22 cellular contexts compared by ENCODE assay signal in genomic region chr7:35584990-35585389, GRCh38.
DNase-seq lines count a peak whose midpoint lies in the region; ATAC-seq, FAIRE-seq and TF ChIP-seq lines count a peak whose summit lies in the region.
"Had no signal": no experiment of that assay in that cellular context is flagged by ENCODE, and none has a peak within 500 bp of the region (broad histone marks: within the 10 kb centered on the region; RNA-seq: fewer than 3 reads in every experiment).

No MANE protein-coding gene starts in this region.

- H3K4me2 ChIP-seq in mesenchymal stem cell (ENCODE audit: low read length, poor library complexity, severe bottlenecking), result no peak overlapping the region
- H3K4me2 ChIP-seq in HepG2 (ENCODE audit: low read depth, low read length), result no peak overlapping the region
- H3K4me2 ChIP-seq: BLaER1 had no signal

- H2BK5ac ChIP-seq in mesenchymal stem cell (ENCODE audit: low read depth, low read length, poor library complexity, severe bottlenecking), result no peak overlapping the region

- H3K4me1 ChIP-seq in cardiac muscle cell (ENCODE audit: low read depth) (peaks cover 29% of the 10 kb centered on the region), mesenchymal stem cell (ENCODE audit: control insufficient read depth, insufficient read depth, low read depth, low read length) (no peaks in the 10 kb centered on the region), HepG2 (ENCODE audit: insufficient read depth, low read length) (no peaks in the 10 kb centered on the region)
- H3K4me1 ChIP-seq: BLaER1, HAP-1 had no signal

- H2AK5ac ChIP-seq in mesenchymal stem cell (ENCODE audit: low read length, severe bottlenecking), result no peak overlapping the region

- no peak overlapping the region for H2BK15ac ChIP-seq in mesenchymal stem cell (ENCODE audit: low read depth, poor library complexity, severe bottlenecking)

- no peak overlapping the region for H2BK12ac ChIP-seq in mesenchymal stem cell (ENCODE audit: low read length in 2 of 2)

- in situ Hi-C loops in HepG2 (cut with HindIII; ENCODE audit: extremely low pct_ligation_motif_present, low pct_unique_long_range_greater_than_20kb), result no loop called here

- no peak for FAIRE-seq in HepG2 (lab: Jason Lieb, UNC)
- FAIRE-seq: A204.1, GM12891, GM18507, H54 had no signal

- H4K91ac ChIP-seq in mesenchymal stem cell (ENCODE audit: low read length), result no peak overlapping the region

- DNase-seq in DMS79 treated with DMSO at 0.1 percent for 48 hours (lab: John Stamatoyannopoulos, UW), result peak; percentile 4
- no peak for DNase-seq in DMS79 (lab: John Stamatoyannopoulos, UW)
- peak in 1 of 2 donors; percentile 19 for DNase-seq in cardiac muscle cell (ENCODE audit: low read depth in 1 of 2, low spot score in 1 of 2)
- no peak for DNase-seq in Right ventricle myocardium superior
- DNase-seq in mesenchymal stem cell, result peak; percentile 23
- no peak for DNase-seq in HepG2 (ENCODE audit: low spot score)
- no peak for DNase-seq in lower leg skin (ENCODE audit: low spot score in 2 of 2)
- DNase-seq: Caco-2; CD4-positive, CD25-positive, alpha-beta regulatory T cell; CD8-positive, alpha-beta T cell; DMS153; GF-D8; GOT3; HFFc6 had no signal

- TF ChIP-seq POLR2A in HepG2 (IDR thresholded peaks at IDR 0.05; ENCODE audit: insufficient read depth in 1 of 2, low read depth in 2 of 2, low read length in 2 of 2) (no peak), lower leg skin (IDR thresholded peaks at IDR 0.05) (no peak)

- no peak for TF ChIP-seq RAD21 in HepG2 (CRISPR knock-in tag; IDR thresholded peaks at IDR 0.05)

- H2AFZ ChIP-seq in mesenchymal stem cell (ENCODE audit: low read depth, low read length) (no peak overlapping the region), HepG2 (ENCODE audit: low read length) (no peak overlapping the region)

- no peak overlapping the region for H3K4me3 ChIP-seq in cardiac muscle cell
- no peak overlapping the region for H3K4me3 ChIP-seq in mesenchymal stem cell (ENCODE audit: insufficient read depth in 1 of 2, low read depth in 1 of 2, low read length in 2 of 2)
- H3K4me3 ChIP-seq in HepG2 (replicated peaks in 1 of 3; ENCODE audit: insufficient read depth in 1 of 3, low read depth in 2 of 3, low read length in 3 of 3), result no peak overlapping the region
- H3K4me3 ChIP-seq in lower leg skin (ENCODE audit: low read depth, poor library complexity, severe bottlenecking), result no peak overlapping the region
- H3K4me3 ChIP-seq: BLaER1, HAP-1 had no signal

- H3K79me1 ChIP-seq in mesenchymal stem cell (replicated peaks; ENCODE audit: low read length, poor library complexity, severe bottlenecking), result no peaks in the 10 kb centered on the region

- TF ChIP-seq CTCF in cardiac muscle cell (IDR thresholded peaks at IDR 0.05; ENCODE audit: low read depth, low read length) (no peak), HepG2 (CRISPR knock-in tag; IDR thresholded peaks at IDR 0.05) (no peak), lower leg skin (IDR thresholded peaks at IDR 0.05) (no peak)

- intact Hi-C loops in Right ventricle myocardium superior (cut with DNase I) (no loop called here), HepG2 (cut with micrococcal nuclease; ENCODE audit: unreplicated experiment) (no loop called here), lower leg skin (cut with DNase I; ENCODE audit: low total_unique reads) (no loop called here)

- peak overlapping the region in 1 of 2 experiments; percentile 64 for H3K4ac ChIP-seq in mesenchymal stem cell (ENCODE audit: low read depth in 1 of 2, low read length in 2 of 2)

- H3K27ac ChIP-seq in cardiac muscle cell (peak overlapping the region; percentile 67), mesenchymal stem cell (ENCODE audit: low read length, poor library complexity, severe bottlenecking) (no peak overlapping the region), HepG2 (ENCODE audit: extremely low read length, insufficient read depth, low read length) (no peak overlapping the region)
- H3K27ac ChIP-seq: 22Rv1, BLaER1, C4-2B had no signal

- CTCF ChIA-PET in HepG2 (lab: Yijun Ruan, JAX; ENCODE audit: low intra/inter-chr PET ratio, low total read pairs), result no interaction called here

- H3K9ac ChIP-seq in mesenchymal stem cell (ENCODE audit: low read length) (no peak overlapping the region), HepG2 (ENCODE audit: insufficient read depth, low read depth, low read length) (no peak overlapping the region)
- H3K9ac ChIP-seq: BLaER1 had no signal

- H3K79me2 ChIP-seq in HepG2 (ENCODE audit: insufficient read depth, low read length), result no peaks in the 10 kb centered on the region

- no peak overlapping the region for H4K8ac ChIP-seq in mesenchymal stem cell (ENCODE audit: low read length)

- no peak overlapping the region for H3K23ac ChIP-seq in mesenchymal stem cell (ENCODE audit: low read length in 2 of 2)

- TF ChIP-seq EP300 in HepG2 (IDR thresholded peaks at IDR 0.05; ENCODE audit: low read depth in 2 of 2, low read length in 2 of 2) (no peak), HepG2 (CRISPR knock-in tag; IDR thresholded peaks at IDR 0.05; ENCODE audit: borderline replicate concordance) (no peak)

- H3K36me3 ChIP-seq in cardiac muscle cell (no peaks in the 10 kb centered on the region), mesenchymal stem cell (ENCODE audit: control insufficient read depth in 1 of 2, insufficient read depth in 2 of 2, low read depth in 1 of 2, low read length in 2 of 2) (no peaks in the 10 kb centered on the region), HepG2 (replicated peaks in 1 of 2; ENCODE audit: control insufficient read depth in 1 of 2, insufficient read depth in 2 of 2, low read length in 2 of 2) (no peaks in the 10 kb centered on the region)
- H3K36me3 ChIP-seq: BLaER1, HAP-1 had no signal

- H3K18ac ChIP-seq in mesenchymal stem cell (ENCODE audit: low read depth in 1 of 2, low read length in 2 of 2), result peak overlapping the region in 1 of 2 experiments; percentile 43

- no peak overlapping the region for H2BK120ac ChIP-seq in mesenchymal stem cell (ENCODE audit: low read depth, low read length)

- no TSS peak for BruUV-seq in HepG2 (replicated peaks; lab: Mats Ljungman, UMichigan)

- WGBS in mesenchymal stem cell, result 49% methylated on average over 2 of the region's 2 CpGs
- 25% methylated on average over 2 of the region's 2 CpGs for WGBS in HepG2 (ENCODE audit: low lambda C conversion rate)
- WGBS in lower leg skin, 2 donors, result 81 to 86% methylated on average over 2 of the region's 2 CpGs

- H3K9me3 ChIP-seq in cardiac muscle cell (ENCODE audit: low read depth) (no peaks in the 10 kb centered on the region), mesenchymal stem cell (ENCODE audit: control insufficient read depth, low read length) (peaks cover 3% of the 10 kb centered on the region), HepG2 (ENCODE audit: low read length) (no peaks in the 10 kb centered on the region)
- H3K9me3 ChIP-seq: BLaER1, Caco-2, HAP-1 had no signal

- H3K27me3 ChIP-seq in cardiac muscle cell, result no peaks in the 10 kb centered on the region
- no peaks in the 10 kb centered on the region for H3K27me3 ChIP-seq in mesenchymal stem cell (ENCODE audit: control insufficient read depth in 1 of 2, insufficient read depth in 1 of 2, low read length in 2 of 2)
- H3K27me3 ChIP-seq in HepG2 (ENCODE audit: control insufficient read depth in 1 of 2, insufficient read depth in 2 of 2, low read length in 2 of 2), result no peaks in the 10 kb centered on the region; a peak in 1 of 5 replicates
- H3K27me3 ChIP-seq: BLaER1 had no signal

- no peaks in the 10 kb centered on the region for H4K20me1 ChIP-seq in HepG2 (ENCODE audit: insufficient read depth, low read length)
- H4K20me1 ChIP-seq: BLaER1 had no signal

- POLR2A ChIA-PET in HepG2 (lab: Yijun Ruan, JAX), result no interaction called here

- no peak overlapping the region for H3K14ac ChIP-seq in mesenchymal stem cell (ENCODE audit: low read length in 2 of 2)

- no peak for ATAC-seq in Right ventricle myocardium superior (ENCODE audit: poor library complexity)
- ATAC-seq in HepG2, result no peak
- ATAC-seq: CD8-positive, alpha-beta T cell had no signal

TF ChIP-seq in HepG2, 621 proteins besides CTCF, POLR2A, EP300 and RAD21:
- TF ChIP-seq MIXL1 (CRISPR knock-in tag; IDR thresholded peaks at IDR 0.05), result no peak
- no peak for TF ChIP-seq NR2F6 (IDR thresholded peaks at IDR 0.05)
- TF ChIP-seq NR2F6 (CRISPR knock-in tag; IDR thresholded peaks at IDR 0.05), result no peak
- no peak for TF ChIP-seq TEAD2 (CRISPR knock-in tag; IDR thresholded peaks at IDR 0.05)
- TF ChIP-seq JUN (CRISPR knock-in tag; IDR thresholded peaks at IDR 0.05), result no peak
- no peak for TF ChIP-seq GTF2F1 (IDR thresholded peaks at IDR 0.05; ENCODE audit: low read length)
- no peak for TF ChIP-seq HOXA9 (CRISPR knock-in tag; IDR thresholded peaks at IDR 0.05; ENCODE audit: borderline replicate concordance)
- TF ChIP-seq ZBTB34 (CRISPR knock-in tag; IDR thresholded peaks at IDR 0.05), result no peak
- no peak for TF ChIP-seq SMAD9 (CRISPR knock-in tag; IDR thresholded peaks at IDR 0.05)

Comparison
In these comparisons a context has a peak if more than half of its experiments do, and no peak if none do; other contexts are left out.
1. DNase-seq: peak in DMS79 treated with DMSO at 0.1 percent for 48 hours (single experiment) and mesenchymal stem cell (single experiment); none in DMS79 (single experiment), Right ventricle myocardium superior (single experiment), HepG2 (single experiment) and lower leg skin (0 of 2).